ENCODE assay signal across 8 cellular contexts in the genomic region with DNA sequence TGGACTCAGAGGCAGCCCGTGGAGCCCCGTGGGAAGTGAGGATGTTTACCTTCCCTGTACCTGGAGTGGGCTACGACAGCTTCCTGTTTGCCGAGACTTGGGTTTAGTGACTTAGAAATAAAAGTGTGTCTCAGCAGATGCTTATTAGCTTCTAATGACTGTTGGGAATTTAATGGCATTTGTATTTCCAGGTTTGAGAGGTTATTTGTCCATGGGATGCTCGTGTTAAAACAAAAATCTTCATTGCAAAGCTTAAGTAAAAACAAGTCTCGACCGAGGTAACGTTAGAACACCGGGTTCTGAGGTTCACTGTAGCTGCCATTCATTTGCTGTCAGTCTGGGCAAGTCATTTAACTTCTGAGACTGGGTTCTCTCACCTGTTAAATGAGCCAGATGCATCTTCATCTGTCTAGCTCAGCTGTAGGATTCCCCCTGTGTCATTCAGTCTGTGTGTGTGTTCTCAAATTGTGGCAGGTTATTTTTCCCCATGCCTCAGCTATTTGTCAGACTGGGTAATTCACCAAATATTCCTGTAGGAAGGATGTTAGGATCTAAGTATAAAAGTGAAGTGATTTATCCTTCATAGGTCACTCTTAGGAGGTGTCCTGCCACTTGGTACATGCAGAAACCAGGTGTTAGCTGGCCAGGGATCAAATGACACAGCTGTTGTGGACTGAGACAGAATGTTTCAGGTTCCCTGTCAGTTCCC. TPM values are rescaled to one million over a fixed set of nuclear protein-coding genes. Genes with fewer than 3 reads are reported as not detected.
A peak's percentile ranks its signal among the peaks of the same experiment; 100 is the strongest.
DNase-seq lines count a peak whose midpoint lies in the region; ATAC-seq and TF ChIP-seq lines count a peak whose summit lies in the region.

No MANE protein-coding gene starts in this region.

- H3K27ac ChIP-seq in HL-60 (replicated peaks) (peak overlapping the region; percentile 78), testis (peak overlapping the region; percentile 81 to 85)

- peak overlapping the region; percentile 98 for H3K9ac ChIP-seq in adipocyte (ENCODE audit: low read length)

- H3K4me3 ChIP-seq in HL-60 (replicated peaks; ENCODE audit: insufficient read depth, low read length) = peak overlapping the region; percentile 85
- peak overlapping the region; percentile 98 for H3K4me3 ChIP-seq in adipocyte (ENCODE audit: low read length)
- peak overlapping the region; percentile 90 to 94 for H3K4me3 ChIP-seq in testis

- TF ChIP-seq CTCF in HL-60 (IDR thresholded peaks at IDR 0.05; ENCODE audit: insufficient read depth, low read length) (no peak), testis (IDR thresholded peaks at IDR 0.05) (no peak)

- 0 to 4% methylated on average over 7 to 9 of the region's 9 CpGs for whole genome bisulfite sequencing in testis, 2 donors

- peak; percentile 30 to 41 for DNase-seq in activated T-cell treated with anti-CD3 and anti-CD28 coated beads, Interleukin-2, amount 50 U/mL, for 72 hours
- DNase-seq in activated T-cell treated with anti-CD3 and anti-CD28 coated beads, Interleukin-2, amount 50 U/mL, for 48 hours = no peak
- DNase-seq in HL-60 (ENCODE audit: low read depth in 1 of 2, low spot score in 1 of 2) (no peak), adipocyte (ENCODE audit: low read depth) (peak; percentile 19), left kidney (ENCODE audit: low read depth, low spot score) (peak; percentile 74), testis (no peak), mesenteric fat pad (ENCODE audit: low spot score) (no peak)

- H3K36me3 ChIP-seq in adipocyte (ENCODE audit: control insufficient read depth, insufficient read depth, low read length, severe bottlenecking) (peaks cover 28% of the 10 kb centered on the region), testis (ENCODE audit: low read depth, missing control alignments) (no peaks in the 10 kb centered on the region)

- H3K27ac Mint-ChIP-seq in activated T-cell treated with anti-CD3 and anti-CD28 coated beads, Interleukin-2, amount 50 U/mL, for 72 hours = peak overlapping the region; percentile 95

- peak; percentile 61 to 76 for ATAC-seq in activated T-cell treated with anti-CD3 and anti-CD28 coated beads, Interleukin-2, amount 50 U/mL, for 72 hours (replicated peaks in 1 of 2)
- ATAC-seq in GM18909 (IDR thresholded peaks at IDR 0.05; ENCODE audit: poor library complexity, unreplicated experiment) = no peak

- intact Hi-C loops in testis (cut with DNase I; ENCODE audit: low total_unique reads) = no loop called here

- no peak for TF ChIP-seq POLR2A in testis (IDR thresholded peaks at IDR 0.05)

- no peaks in the 10 kb centered on the region for H3K27me3 ChIP-seq in HL-60 (ENCODE audit: insufficient read depth, poor library complexity, severe bottlenecking)
- no peaks in the 10 kb centered on the region for H3K27me3 ChIP-seq in adipocyte (replicated peaks; ENCODE audit: control insufficient read depth, insufficient read depth, low read length)
- H3K27me3 ChIP-seq in testis = no peaks in the 10 kb centered on the region

- H3K9me3 ChIP-seq in adipocyte (ENCODE audit: control insufficient read depth, low read length) = no peaks in the 10 kb centered on the region
- no peaks in the 10 kb centered on the region for H3K9me3 ChIP-seq in testis

- peaks cover 20% of the 10 kb centered on the region for H3K4me1 ChIP-seq in adipocyte (ENCODE audit: control insufficient read depth, insufficient read depth, low read length)
- peaks cover 13% of the 10 kb centered on the region for H3K4me1 ChIP-seq in testis

- H3K4me1 Mint-ChIP-seq in activated T-cell treated with anti-CD3 and anti-CD28 coated beads, Interleukin-2, amount 50 U/mL, for 72 hours (ENCODE audit: low read depth) = peaks cover 26% of the 10 kb centered on the region

- peak overlapping the region; percentile 91 to 99 for H3K4me3 Mint-ChIP-seq in activated T-cell treated with anti-CD3 and anti-CD28 coated beads, Interleukin-2, amount 50 U/mL, for 72 hours

- H3K27me3 Mint-ChIP-seq in activated T-cell treated with anti-CD3 and anti-CD28 coated beads, Interleukin-2, amount 50 U/mL, for 72 hours (ENCODE audit: low read depth) = no peaks in the 10 kb centered on the region

- no peaks in the 10 kb centered on the region for H3K9me3 Mint-ChIP-seq in activated T-cell treated with anti-CD3 and anti-CD28 coated beads, Interleukin-2, amount 50 U/mL, for 72 hours

- peaks cover 3 to 18% of the 10 kb centered on the region in 2 donors for H3K36me3 Mint-ChIP-seq in activated T-cell treated with anti-CD3 and anti-CD28 coated beads, Interleukin-2, amount 50 U/mL, for 72 hours (ENCODE audit: insufficient read depth in 2 of 2)

RNA-seq across cellular contexts. Expression of a gene that starts 0.8 kb away (rescaled TPM):
- total RNA-seq in activated T-cell treated with anti-CD3 and anti-CD28 coated beads, Interleukin-2, amount 50 U/mL, for 72 hours = 10 to 100 TPM; 27.4 to 35.6 TPM
- 10 to 100 TPM; 35.6 to 36.8 TPM for total RNA-seq in testis
- polyA plus RNA-seq in testis (ENCODE audit: insufficient read depth, low read depth, low replicate concordance) = 91.2 TPM
- 71.7 TPM for total RNA-seq in mesenteric fat pad

RNA-seq across cellular contexts. Expression of a gene that starts 22.6 kb away (rescaled TPM):
- 100 to 1,000 TPM; 121 to 123 TPM for total RNA-seq in activated T-cell treated with anti-CD3 and anti-CD28 coated beads, Interleukin-2, amount 50 U/mL, for 72 hours
- total RNA-seq in testis = 10 to 100 TPM; 83.3 to 86.0 TPM
- polyA plus RNA-seq in testis (ENCODE audit: insufficient read depth, low read depth, low replicate concordance) = 147 TPM
- 106 TPM for total RNA-seq in mesenteric fat pad

RNA-seq across cellular contexts. Expression of a gene that starts 54.9 kb away (rescaled TPM):
- 100 to 1,000 TPM; 135 to 180 TPM for total RNA-seq in activated T-cell treated with anti-CD3 and anti-CD28 coated beads, Interleukin-2, amount 50 U/mL, for 72 hours
- 10 to 100 TPM; 11.5 to 25.1 TPM for total RNA-seq in testis
- 25.8 TPM for polyA plus RNA-seq in testis (ENCODE audit: insufficient read depth, low read depth, low replicate concordance)
- 2.2 TPM for total RNA-seq in mesenteric fat pad

Comparison
In these comparisons a context has a peak if more than half of its experiments do, and no peak if none do; other contexts are left out.
1. DNase-seq: peak in activated T-cell treated with anti-CD3 and anti-CD28 coated beads, Interleukin-2, amount 50 U/mL, for 72 hours (2 of 2), adipocyte (single experiment) and left kidney (single experiment); none in activated T-cell treated with anti-CD3 and anti-CD28 coated beads, Interleukin-2, amount 50 U/mL, for 48 hours (0 of 2), HL-60 (0 of 2), testis (single experiment) and mesenteric fat pad (single experiment).
2. RNA of a gene that starts 54.9 kb away (total RNA-seq): 135 to 180 TPM in activated T-cell treated with anti-CD3 and anti-CD28 coated beads, Interleukin-2, amount 50 U/mL, for 72 hours; 11.5 to 25.1 TPM in testis and 2.2 TPM in mesenteric fat pad (single experiment); every median in the first group is over 4 times any median in the second.
3. Peak in every context shown above with its lines, with median percentiles within 50 percentile points of each other: H3K4me3 ChIP-seq.